Comparison of ENCODE assay signal across 11 cellular contexts in the genomic region with DNA sequence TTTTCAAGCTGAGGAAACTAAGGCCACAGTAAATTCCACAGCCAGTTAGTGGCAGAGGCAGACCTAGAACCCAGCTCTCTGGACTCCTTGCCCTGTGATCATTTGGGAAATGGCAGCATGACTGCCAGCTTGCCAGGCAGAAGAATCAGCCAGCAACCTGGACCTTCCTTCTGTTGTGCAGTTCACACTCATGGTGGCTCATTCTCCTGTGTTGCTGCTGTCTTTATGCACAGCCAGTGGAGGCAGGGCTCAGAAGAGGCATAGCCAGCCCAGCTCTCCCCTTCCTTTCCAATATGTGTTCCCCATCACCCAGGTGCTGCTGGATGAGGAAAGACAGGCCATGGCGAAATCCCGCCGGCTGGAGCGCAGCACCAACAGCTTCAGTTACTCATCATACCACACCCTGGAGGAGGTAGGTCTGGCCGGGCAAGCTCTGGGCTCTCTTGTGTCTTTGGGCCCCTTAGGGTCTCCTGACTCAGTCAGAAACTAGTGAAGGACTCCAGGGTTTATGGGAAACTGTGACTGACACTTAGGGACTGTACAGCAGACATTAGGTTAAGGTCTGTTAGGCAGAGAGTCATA. TPM values are rescaled to one million over a fixed set of nuclear protein-coding genes. Genes with fewer than 3 reads are reported as not detected.
DNase-seq lines count a peak whose midpoint lies in the region; ATAC-seq, FAIRE-seq and TF ChIP-seq lines count a peak whose summit lies in the region.
"Had no signal": no experiment of that assay in that cellular context is flagged by ENCODE, and none has a peak within 500 bp of the region (broad histone marks: within the 10 kb centered on the region; RNA-seq: fewer than 3 reads in every experiment).

No MANE protein-coding gene starts in this region.

- no peak overlapping the region for H4K8ac ChIP-seq in neuronal stem cell (ENCODE audit: low read depth, low read length)

- no peaks in the 10 kb centered on the region for H3K79me2 ChIP-seq in K562 (ENCODE audit: control insufficient read depth, insufficient read depth, low read length)

- H3K18ac ChIP-seq in neuronal stem cell (ENCODE audit: low read length) = no peak overlapping the region

- TF ChIP-seq EP300 in K562 (IDR thresholded peaks at IDR 0.05; ENCODE audit: low read length) = no peak

- no peak overlapping the region for H2AFZ ChIP-seq in K562 (ENCODE audit: low read depth, low read length)
- no peak overlapping the region for H2AFZ ChIP-seq in neuronal stem cell (ENCODE audit: low read length)

- ATAC-seq in K562 (no peak), GM18520 (IDR thresholded peaks at IDR 0.05; ENCODE audit: unreplicated experiment) (no peak)
- ATAC-seq: CD8-positive, alpha-beta T cell had no signal

- H3K9ac ChIP-seq in K562 (ENCODE audit: insufficient read depth in 1 of 2, low read depth in 2 of 2, low read length in 2 of 2) = no peak overlapping the region
- no peak overlapping the region for H3K9ac ChIP-seq in neuronal stem cell (ENCODE audit: low read depth, low read length, poor library complexity)

- no peak for TF ChIP-seq POLR2A in K562 (conservative IDR thresholded peaks at IDR 0.05)

- FAIRE-seq in K562 (lab: Jason Lieb, UNC) = no peak

- no peak overlapping the region for H3K4ac ChIP-seq in neuronal stem cell (ENCODE audit: low read length)

- H2BK120ac ChIP-seq in neuronal stem cell (ENCODE audit: low read depth, low read length) = no peak overlapping the region

- peak overlapping the region; percentile 22 for H2AK5ac ChIP-seq in neuronal stem cell (ENCODE audit: low read depth, low read length)

- H3K9me3 ChIP-seq in K562 (replicated peaks; ENCODE audit: control insufficient read depth, insufficient read depth, low read depth, low read length) (peaks cover 5% of the 10 kb centered on the region; the same call in 1 of the 2 replicates), neuronal stem cell (replicated peaks in 1 of 2; ENCODE audit: control insufficient read depth in 2 of 2, insufficient read depth in 1 of 2, low read depth in 1 of 2, low read length in 2 of 2) (peaks cover 7 to 15% of the 10 kb centered on the region in 2 donors)

- H3K4me2 ChIP-seq in K562 (ENCODE audit: insufficient read depth, low read length) = no peak overlapping the region
- H3K4me2 ChIP-seq in neuronal stem cell (ENCODE audit: insufficient read depth, low read length, poor library complexity, severe bottlenecking) = no peak overlapping the region

- H2BK15ac ChIP-seq in neuronal stem cell (ENCODE audit: low read length) = peak overlapping the region; percentile 17

- H3K9me1 ChIP-seq in K562 (ENCODE audit: control insufficient read depth, insufficient read depth, low read length) = no peaks in the 10 kb centered on the region

- H3K36me3 ChIP-seq in K562 (ENCODE audit: control insufficient read depth, insufficient read depth, low read length) = no peaks in the 10 kb centered on the region
- no peaks in the 10 kb centered on the region for H3K36me3 ChIP-seq in neuronal stem cell (replicated peaks in 1 of 2; ENCODE audit: control insufficient read depth in 2 of 2, insufficient read depth in 2 of 2, low read length in 2 of 2)

- H2BK12ac ChIP-seq in neuronal stem cell (ENCODE audit: low read length) = no peak overlapping the region

- 15% methylated on average over 5 of the region's 5 CpGs for WGBS in K562 (ENCODE audit: insufficient coverage, low coverage, missing lambda C conversion rate)
- WGBS in neuronal stem cell (ENCODE audit: extremely low coverage in 2 of 2, insufficient read length in 2 of 2, insufficient replicate concordance in 1 of 2), 2 donors = no CpG with 5 or more reads among the region's 5 CpGs

- no peak overlapping the region for H3K23ac ChIP-seq in neuronal stem cell (ENCODE audit: low read depth, low read length, poor library complexity)

- no peak overlapping the region for H4K91ac ChIP-seq in neuronal stem cell (ENCODE audit: low read depth, low read length, poor library complexity)

- H3K79me1 ChIP-seq in neuronal stem cell (ENCODE audit: low read depth, low read length) = no peaks in the 10 kb centered on the region

- DNase-seq in GM12865 (ENCODE audit: low read depth) (peak; percentile 29), K562 (ENCODE audit: extremely low read depth in 1 of 4, low spot score in 3 of 4) (no peak), epithelial cell of prostate (ENCODE audit: low read depth, low spot score) (peak; percentile 68), neuronal stem cell (ENCODE audit: low spot score) (no peak), HPDE6-E6E7 (ENCODE audit: extremely low spot score) (no peak), SIG-M5 (lab: John Stamatoyannopoulos, UW) (no peak)
- DNase-seq in activated naive CD4-positive, alpha-beta T cell treated with anti-CD3 and anti-CD28 coated beads, Interleukin-2, amount 50 U/mL, for 16 hours = no peak
- DNase-seq: CD8-positive, alpha-beta T cell; NCI-H187 treated with DMSO at 0.1 percent for 48 hours; NCI-H69 had no signal

- H3K27me3 ChIP-seq in K562 (ENCODE audit: control insufficient read depth in 2 of 2, insufficient read depth in 2 of 2, low read length in 2 of 2) = peaks cover 15 to 50% of the 10 kb centered on the region in 2 experiments
- H3K27me3 ChIP-seq in neuronal stem cell (ENCODE audit: control insufficient read depth in 3 of 3, insufficient read depth in 3 of 3, low read depth in 1 of 3, low read length in 3 of 3) = no peaks in the 10 kb centered on the region

- CTCF ChIA-PET in K562 (lab: Yijun Ruan, JAX; ENCODE audit: low intra/inter-chr PET ratio) = no interaction called here

- H2BK5ac ChIP-seq in neuronal stem cell (ENCODE audit: low read length) = no peak overlapping the region

- no peak for TF ChIP-seq RAD21 in K562 (CRISPR knock-in tag; conservative IDR thresholded peaks at IDR 0.05 in 1 of 2, IDR thresholded peaks at IDR 0.05 in 1 of 2)

- H3K4me3 ChIP-seq in GM12865 (ENCODE audit: low read depth, low read length) (no peak overlapping the region), K562 (no peak overlapping the region), neuronal stem cell (ENCODE audit: low read length in 2 of 2) (no peak overlapping the region)

- H4K20me1 ChIP-seq in K562 (replicated peaks; ENCODE audit: control insufficient read depth, insufficient read depth, low read length) = no peaks in the 10 kb centered on the region

- TF ChIP-seq CTCF in GM12865 (IDR thresholded peaks at IDR 0.05; ENCODE audit: insufficient read depth, low read depth, low read length, missing control alignments) (no peak), K562 (IDR thresholded peaks at IDR 0.05 in 2 of 3, conservative IDR thresholded peaks at IDR 0.05 in 1 of 3; ENCODE audit: insufficient read depth in 2 of 3, low read depth in 1 of 3, low read length in 3 of 3) (no peak)

- no peak overlapping the region for H3K14ac ChIP-seq in neuronal stem cell (ENCODE audit: low read length)

- POLR2A ChIA-PET in K562 (lab: Yijun Ruan, JAX) = interaction anchor here (1.5 kb wide), 1 partner anchor 17 kb away, joined by 3 read pairs; no protein-coding TSS in a partner anchor

- no peaks in the 10 kb centered on the region; a peak in 1 of 5 replicates for H3K4me1 ChIP-seq in K562 (replicated peaks in 1 of 2; ENCODE audit: control insufficient read depth in 2 of 2, insufficient read depth in 2 of 2, low read length in 2 of 2)
- peaks cover 12 to 15% of the 10 kb centered on the region in 2 donors for H3K4me1 ChIP-seq in neuronal stem cell (ENCODE audit: control insufficient read depth in 2 of 2, insufficient read depth in 1 of 2, low read depth in 1 of 2, low read length in 2 of 2)

- no peak overlapping the region for H3K27ac ChIP-seq in K562 (ENCODE audit: extremely low read depth, low read depth, low read length)
- H3K27ac ChIP-seq in epithelial cell of prostate = peak overlapping the region; percentile 55
- no peak overlapping the region for H3K27ac ChIP-seq in neuronal stem cell (replicated peaks; ENCODE audit: low read length)

- no TSS peak for BruUV-seq in K562 (replicated peaks; lab: Mats Ljungman, UMichigan)

- intact Hi-C loops in K562 (cut with micrococcal nuclease) = no loop called here

- in situ Hi-C loops in K562 (cut with MboI) = no loop called here

RNA-seq across cellular contexts. Expression of a gene that starts 14.8 kb away (rescaled TPM):
- 1.00 TPM in 1 of 2 replicates, not detected in the other for total RNA-seq in K562 (2011; cell fraction: chromatin; rRNA removed; ENCODE audit: low replicate concordance)
- 0.33 and 3.7 TPM in 2 replicates for total RNA-seq in K562 (2011; cell fraction: nucleolus; rRNA removed)
- total RNA-seq in K562 (2011; cell fraction: nucleoplasm; rRNA removed) = 0.31 and 0.66 TPM in 2 replicates
- total RNA-seq in K562 (2014; rRNA removed) (0.16 and 0.23 TPM in 2 replicates), K562 (2014; rRNA removed; fragmentation: Illumina TruSeq; extraction: Trizol) (0.29 and 0.91 TPM in 2 replicates), K562 (2015; rRNA removed; fragmentation: Illumina TruSeq; extraction: Trizol) (0.26 and 0.94 TPM in 2 replicates), K562 (2021) (0.18 and 0.22 TPM in 2 replicates)
- polyA plus RNA-seq in K562 (2011; rRNA removed) (0.14 and 0.50 TPM in 2 replicates), K562 (2014; fragmentation: Illumina TruSeq; extraction: Trizol) (0.24 and 1.00 TPM in 2 replicates), K562 (2014; fragmentation: Nextera tagmentation; extraction: Ambion mirVana) (1 to 10 TPM; 1.0 to 2.4 TPM), K562 (2014; rRNA removed) (0.11 and 0.13 TPM in 2 replicates)
- 0.07 and 0.19 TPM in 2 replicates for polyA plus RNA-seq in K562 (2011; cell fraction: cytosol; rRNA removed)
- polyA plus RNA-seq in K562 (2011; cell fraction: nucleus; rRNA removed) = 0.29 and 2.2 TPM in 2 replicates
- polyA plus RNA-seq in K562 (2012) = 0.91 and 6.4 TPM in 2 replicates
- polyA minus RNA-seq in K562 (2011; rRNA and poly(A)+ RNA removed) = not detected in 2 replicates
- polyA minus RNA-seq in K562 (2011; cell fraction: cytosol; rRNA and poly(A)+ RNA removed) = not detected in 2 replicates
- not detected in 2 replicates for polyA minus RNA-seq in K562 (2011; cell fraction: nucleus; rRNA and poly(A)+ RNA removed)
- 0.11 TPM for polyA plus RNA-seq in neuronal stem cell (2013, experiment 1 of 2)
- 0.03 TPM for polyA plus RNA-seq in neuronal stem cell (2013, experiment 2 of 2)
- total RNA-seq: CD8-positive, alpha-beta T cell had no signal

RNA-seq across cellular contexts. Expression of a gene that starts 20.9 kb away (rescaled TPM):
- total RNA-seq in K562 (2011; cell fraction: chromatin; rRNA removed; ENCODE audit: low replicate concordance) = not detected in 2 replicates
- total RNA-seq in K562 (2011; cell fraction: nucleolus; rRNA removed) = not detected in 2 replicates
- not detected in 2 replicates for total RNA-seq in K562 (2011; cell fraction: nucleoplasm; rRNA removed)
- total RNA-seq in K562 (2014; rRNA removed) (not detected in 2 replicates), K562 (2014; rRNA removed; fragmentation: Illumina TruSeq; extraction: Trizol) (not detected in 2 replicates), K562 (2015; rRNA removed; fragmentation: Illumina TruSeq; extraction: Trizol) (not detected in 2 replicates), K562 (2021) (6.5 and 9.7 TPM in 2 replicates)
- polyA plus RNA-seq in K562 (2011; rRNA removed) (not detected in 2 replicates), K562 (2014; fragmentation: Illumina TruSeq; extraction: Trizol) (not detected in 2 replicates), K562 (2014; fragmentation: Nextera tagmentation; extraction: Ambion mirVana) (not detected), K562 (2014; rRNA removed) (not detected in 2 replicates)
- polyA plus RNA-seq in K562 (2011; cell fraction: cytosol; rRNA removed) = not detected in 2 replicates
- polyA plus RNA-seq in K562 (2011; cell fraction: nucleus; rRNA removed) = not detected in 2 replicates
- not detected in 2 replicates for polyA plus RNA-seq in K562 (2012)
- not detected in 2 replicates for polyA minus RNA-seq in K562 (2011; rRNA and poly(A)+ RNA removed)
- not detected in 2 replicates for polyA minus RNA-seq in K562 (2011; cell fraction: cytosol; rRNA and poly(A)+ RNA removed)
- polyA minus RNA-seq in K562 (2011; cell fraction: nucleus; rRNA and poly(A)+ RNA removed) = not detected in 2 replicates
- 0.22 TPM for polyA plus RNA-seq in neuronal stem cell (2013, experiment 1 of 2)
- 0.08 TPM for polyA plus RNA-seq in neuronal stem cell (2013, experiment 2 of 2)
- total RNA-seq: CD8-positive, alpha-beta T cell had no signal

Comparison
In these comparisons a context has a peak if more than half of its experiments do, and no peak if none do; other contexts are left out.
1. DNase-seq: peak in GM12865 (single experiment) and epithelial cell of prostate (single experiment); none in K562 (0 of 4), neuronal stem cell (single experiment), activated naive CD4-positive, alpha-beta T cell treated with anti-CD3 and anti-CD28 coated beads, Interleukin-2, amount 50 U/mL, for 16 hours (single experiment), HPDE6-E6E7 (single experiment) and SIG-M5 (single experiment).